In genomic region chr13:111323950-111324651, GRCh38 we compare ENCODE assay signal across 27 cellular contexts. TPM values are rescaled to one million over a fixed set of nuclear protein-coding genes. Genes with fewer than 3 reads are reported as not detected.
DNase-seq lines count a peak whose midpoint lies in the region; ATAC-seq and TF ChIP-seq lines count a peak whose summit lies in the region.
"Had no signal": no experiment of that assay in that cellular context is flagged by ENCODE, and none has a peak within 500 bp of the region (broad histone marks: within the 10 kb centered on the region; RNA-seq: fewer than 3 reads in every experiment).

No MANE protein-coding gene starts in this region.

- peaks cover 5% of the 10 kb centered on the region for H3K4me1 Mint-ChIP-seq in CD8-positive, alpha-beta T cell (ENCODE audit: low read depth)
- peaks cover 12% of the 10 kb centered on the region for H3K4me1 Mint-ChIP-seq in activated CD8-positive, alpha-beta T cell treated with anti-CD3 and anti-CD28 coated beads, Interleukin-2, amount 10 ng/mL, durations not matched to agents 7 days and 5 days (ENCODE audit: low read depth)

- no peaks in the 10 kb centered on the region for H3K36me3 ChIP-seq in CD8-positive, alpha-beta T cell (ENCODE audit: insufficient read depth, low read length)
- H3K36me3 ChIP-seq in psoas muscle (ENCODE audit: insufficient read depth in 1 of 2, low read depth in 1 of 2) = no peaks in the 10 kb centered on the region
- H3K36me3 ChIP-seq: adrenal gland, HAP-1 had no signal

- H3K4me3 Mint-ChIP-seq in CD8-positive, alpha-beta T cell = no peak overlapping the region
- peak overlapping the region; percentile 62 for H3K4me3 Mint-ChIP-seq in activated CD8-positive, alpha-beta T cell treated with anti-CD3 and anti-CD28 coated beads, Interleukin-2, amount 10 ng/mL, durations not matched to agents 7 days and 5 days
- H3K4me3 Mint-ChIP-seq: naive thymus-derived CD8-positive, alpha-beta T cell had no signal

- H3K27ac Mint-ChIP-seq in CD8-positive, alpha-beta T cell = no peak overlapping the region
- peak overlapping the region; percentile 76 for H3K27ac Mint-ChIP-seq in activated CD8-positive, alpha-beta T cell treated with anti-CD3 and anti-CD28 coated beads, Interleukin-2, amount 10 ng/mL, durations not matched to agents 7 days and 5 days

- DNase-seq in activated CD4-positive, alpha-beta T cell treated with anti-CD3 and anti-CD28 coated beads for 48 hours = peak; percentile 12
- DNase-seq in activated CD4-positive, alpha-beta T cell treated with anti-CD3 and anti-CD28 coated beads, Interleukin-2, amount 50 U/mL, for 1 hour = no peak
- DNase-seq in CD8-positive, alpha-beta T cell = no peak
- peak; percentile 32 for DNase-seq in activated CD8-positive, alpha-beta T cell treated with anti-CD3 and anti-CD28 coated beads, Interleukin-2, amount 10 ng/mL, durations not matched to agents 7 days and 5 days
- DNase-seq in myocyte (ENCODE audit: low read depth) (peak; percentile 32), hepatic stellate cell (ENCODE audit: low spot score) (no peak), psoas muscle (no peak), NCI-H187 (lab: John Stamatoyannopoulos, UW) (no peak)
- DNase-seq: activated T-cell treated with anti-CD3 and anti-CD28 coated beads, Interleukin-2, amount 50 U/mL, for 1 hour; adrenal gland; DMS53; hippocampal formation; naive thymus-derived CD8-positive, alpha-beta T cell; NCI-H1417; NCI-H2171 treated with DMSO at 0.1 percent for 48 hours; NCI-H69; OCI-M1; stimulated activated CD4-positive, alpha-beta T cell treated with anti-CD3 and anti-CD28 coated beads, Interleukin-2, amount 100 ng/mL, for 48 hours; T-helper 9 cell had no signal

- no peaks in the 10 kb centered on the region for H3K4me1 ChIP-seq in CD8-positive, alpha-beta T cell (ENCODE audit: insufficient read depth, low read length)
- H3K4me1 ChIP-seq in psoas muscle = no peaks in the 10 kb centered on the region
- H3K4me1 ChIP-seq: A549, adrenal gland, HAP-1, parathyroid adenoma had no signal

- no peaks in the 10 kb centered on the region for H3K36me3 Mint-ChIP-seq in CD8-positive, alpha-beta T cell
- no peaks in the 10 kb centered on the region for H3K36me3 Mint-ChIP-seq in activated CD8-positive, alpha-beta T cell treated with anti-CD3 and anti-CD28 coated beads, Interleukin-2, amount 10 ng/mL, durations not matched to agents 7 days and 5 days (ENCODE audit: low read depth)
- H3K36me3 Mint-ChIP-seq: naive thymus-derived CD8-positive, alpha-beta T cell had no signal

- H3K27me3 Mint-ChIP-seq in CD8-positive, alpha-beta T cell (ENCODE audit: low read depth) = no peaks in the 10 kb centered on the region
- no peaks in the 10 kb centered on the region for H3K27me3 Mint-ChIP-seq in activated CD8-positive, alpha-beta T cell treated with anti-CD3 and anti-CD28 coated beads, Interleukin-2, amount 10 ng/mL, durations not matched to agents 7 days and 5 days (ENCODE audit: low read depth)

- H3K9me3 Mint-ChIP-seq in CD8-positive, alpha-beta T cell = no peaks in the 10 kb centered on the region
- H3K9me3 Mint-ChIP-seq in activated CD8-positive, alpha-beta T cell treated with anti-CD3 and anti-CD28 coated beads, Interleukin-2, amount 10 ng/mL, durations not matched to agents 7 days and 5 days (ENCODE audit: insufficient read depth) = no peaks in the 10 kb centered on the region
- H3K9me3 Mint-ChIP-seq: naive thymus-derived CD8-positive, alpha-beta T cell had no signal

- ATAC-seq in CD8-positive, alpha-beta T cell = peak; percentile 26
- peak; percentile 9 for ATAC-seq in activated CD8-positive, alpha-beta T cell treated with anti-CD3 and anti-CD28 coated beads, Interleukin-2, amount 10 ng/mL, durations not matched to agents 7 days and 5 days
- no peak for ATAC-seq in psoas muscle
- ATAC-seq: A549, HepG2 had no signal

- H3K9me3 ChIP-seq in CD8-positive, alpha-beta T cell (ENCODE audit: low read length) = no peaks in the 10 kb centered on the region
- no peaks in the 10 kb centered on the region for H3K9me3 ChIP-seq in psoas muscle
- H3K9me3 ChIP-seq: A549, adrenal gland, HAP-1 had no signal

- CTCF ChIA-PET in CD8-positive, alpha-beta T cell (lab: Charles Lee) = no interaction called here
- CTCF ChIA-PET in activated CD8-positive, alpha-beta T cell treated with anti-CD3 and anti-CD28 coated beads, Interleukin-2, amount 10 ng/mL, durations not matched to agents 7 days and 5 days (lab: Charles Lee) = interaction anchor here (1.0 kb wide), 1 partner anchor 256 kb away, joined by 3 read pairs; no protein-coding TSS in a partner anchor

- intact Hi-C loops in CD8-positive, alpha-beta T cell (cut with DNase I, micrococcal nuclease) = no loop called here
- intact Hi-C loops in psoas muscle (cut with DNase I) = no loop called here

- POLR2A ChIA-PET in CD8-positive, alpha-beta T cell (lab: Charles Lee) = no interaction called here
- POLR2A ChIA-PET in activated CD8-positive, alpha-beta T cell treated with anti-CD3 and anti-CD28 coated beads, Interleukin-2, amount 10 ng/mL, durations not matched to agents 7 days and 5 days (lab: Charles Lee) = no interaction called here

- no peaks in the 10 kb centered on the region for H3K27me3 ChIP-seq in CD8-positive, alpha-beta T cell (ENCODE audit: insufficient read depth, low read length)
- H3K27me3 ChIP-seq in psoas muscle (ENCODE audit: insufficient read depth in 3 of 3, low read length in 2 of 3) = no peaks in the 10 kb centered on the region
- H3K27me3 ChIP-seq: adrenal gland had no signal

- 60 to 71% (median 68%) methylated on average over 17 of the region's 17 CpGs for WGBS in psoas muscle, 3 donors

- TF ChIP-seq CTCF in CD8-positive, alpha-beta T cell (IDR thresholded peaks at IDR 0.05) = no peak
- TF ChIP-seq CTCF in psoas muscle (IDR thresholded peaks at IDR 0.05) = no peak

- H3K4me3 ChIP-seq in CD8-positive, alpha-beta T cell (ENCODE audit: low read depth, low read length) = no peak overlapping the region
- no peak overlapping the region for H3K4me3 ChIP-seq in psoas muscle
- H3K4me3 ChIP-seq: A549, adrenal gland, HAP-1 had no signal

- H3K27ac ChIP-seq in CD8-positive, alpha-beta T cell (ENCODE audit: low read depth, low read length) = no peak overlapping the region
- H3K27ac ChIP-seq in psoas muscle = no peak overlapping the region
- H3K27ac ChIP-seq: A549, adrenal gland, parathyroid adenoma had no signal

RNA-seq across cellular contexts. Expression of gene TEX29, which starts 3.7 kb away (rescaled TPM):
- total RNA-seq in CD8-positive, alpha-beta T cell = under 1 TPM in 1 of 2 experiments, not detected in 1; 0.42 TPM
- total RNA-seq in activated CD8-positive, alpha-beta T cell treated with anti-CD3 and anti-CD28 coated beads, Interleukin-2, amount 10 ng/mL, durations not matched to agents 7 days and 5 days = not detected
- total RNA-seq in myocyte (not detected in 2 replicates), psoas muscle (1 to 10 TPM in 1 of 4 donors, under 1 TPM in 2, not detected in 1; 0.32 to 1.2 (median 0.64) TPM)
- polyA plus RNA-seq in myocyte (2012) = 0.19 TPM
- polyA plus RNA-seq in psoas muscle = under 1 TPM in 2 of 3 donors, not detected in 1; 0.14 to 0.38 TPM
- total RNA-seq: bronchial epithelial cell, fibroblast of villous mesenchyme, M059J, SK-MEL-5 had no signal
- polyA plus RNA-seq: naive thymus-derived CD8-positive, alpha-beta T cell had no signal

Comparison
In these comparisons a context has a peak if more than half of its experiments do, and no peak if none do; other contexts are left out.
1. DNase-seq: peak in activated CD4-positive, alpha-beta T cell treated with anti-CD3 and anti-CD28 coated beads for 48 hours (single experiment), activated CD8-positive, alpha-beta T cell treated with anti-CD3 and anti-CD28 coated beads, Interleukin-2, amount 10 ng/mL, durations not matched to agents 7 days and 5 days (single experiment) and myocyte (single experiment); none in activated CD4-positive, alpha-beta T cell treated with anti-CD3 and anti-CD28 coated beads, Interleukin-2, amount 50 U/mL, for 1 hour (single experiment), CD8-positive, alpha-beta T cell (0 of 7), hepatic stellate cell (single experiment), psoas muscle (0 of 2) and NCI-H187 (0 of 2).
2. ATAC-seq: peak in CD8-positive, alpha-beta T cell (single experiment) and activated CD8-positive, alpha-beta T cell treated with anti-CD3 and anti-CD28 coated beads, Interleukin-2, amount 10 ng/mL, durations not matched to agents 7 days and 5 days (single experiment); none in psoas muscle (0 of 4).